12 cellular contexts compared by ENCODE assay signal in the genomic region with DNA sequence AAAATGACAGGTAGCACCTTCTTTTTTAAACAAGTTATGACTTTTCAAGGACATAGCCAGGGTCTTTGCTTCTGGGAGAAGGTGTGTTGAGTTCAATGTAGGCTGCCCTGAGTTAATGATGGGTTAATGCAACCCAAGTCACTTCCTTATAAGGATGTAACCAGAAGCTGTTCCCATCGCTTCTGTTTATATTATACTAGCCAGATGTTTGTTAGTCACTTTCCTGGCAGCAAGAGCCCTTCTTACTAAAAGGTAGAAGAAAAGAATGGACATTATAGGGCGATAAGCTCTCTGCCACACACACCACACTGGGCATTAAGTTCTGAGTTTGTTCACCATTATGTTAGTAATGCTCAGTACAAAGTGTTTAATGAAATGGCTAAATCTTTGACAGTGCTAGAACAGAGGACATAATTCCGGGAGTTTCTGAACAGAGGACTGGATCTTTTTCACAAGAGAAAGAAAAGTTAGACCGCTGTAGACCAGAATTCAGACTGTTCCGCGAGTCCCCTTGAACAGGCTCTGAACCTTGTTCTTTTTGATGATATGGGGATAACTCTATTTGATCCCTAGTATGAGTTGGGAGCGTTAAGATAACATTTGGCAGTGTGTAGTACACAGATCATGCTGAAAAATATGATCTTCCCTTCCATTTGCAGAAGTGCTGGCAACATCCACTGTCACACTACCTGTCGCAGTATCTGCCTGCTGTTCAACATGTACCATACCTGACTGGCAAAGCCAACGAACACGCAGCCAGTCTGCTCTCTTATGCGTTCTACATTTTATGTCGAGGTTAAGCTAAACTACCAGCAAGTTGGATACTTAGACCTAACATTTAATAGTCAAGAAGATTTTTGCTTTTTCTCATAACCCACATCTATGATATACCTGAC. TPM values are rescaled to one million over a fixed set of nuclear protein-coding genes. Genes with fewer than 3 reads are reported as not detected.
A peak's percentile ranks its signal among the peaks of the same experiment; 100 is the strongest.
DNase-seq lines count a peak whose midpoint lies in the region; ATAC-seq and TF ChIP-seq lines count a peak whose summit lies in the region.
"Had no signal": no experiment of that assay in that cellular context is flagged by ENCODE, and none has a peak within 500 bp of the region (broad histone marks: within the 10 kb centered on the region; RNA-seq: fewer than 3 reads in every experiment).

No MANE protein-coding gene starts in this region.

- H4K5ac ChIP-seq in mesendoderm (ENCODE audit: low read length) = no peak overlapping the region

- H3K27ac Mint-ChIP-seq in Calu3 (ENCODE audit: unreplicated experiment) = no peak overlapping the region
- H3K27ac Mint-ChIP-seq in CD4-positive, alpha-beta T cell = no peak overlapping the region
- H3K27ac Mint-ChIP-seq: effector memory CD8-positive, alpha-beta T cell; natural killer cell treated with Interleukin-12 subunit alpha and Interleukin-12 subunit beta and Interleukin-15 and Interleukin-18, amount 100 ng/mL, for 72 hours had no signal

- H3K23ac ChIP-seq in mesendoderm (ENCODE audit: low read length) = no peak overlapping the region

- no peaks in the 10 kb centered on the region for H3K27me3 Mint-ChIP-seq in Calu3 (ENCODE audit: unreplicated experiment)
- H3K27me3 Mint-ChIP-seq in CD4-positive, alpha-beta T cell = no peaks in the 10 kb centered on the region
- H3K27me3 Mint-ChIP-seq: effector memory CD8-positive, alpha-beta T cell; natural killer cell treated with Interleukin-12 subunit alpha and Interleukin-12 subunit beta and Interleukin-15 and Interleukin-18, amount 100 ng/mL, for 72 hours had no signal

- H3K4me2 ChIP-seq in mesendoderm (ENCODE audit: low read length) = no peak overlapping the region

- no peaks in the 10 kb centered on the region for H3K79me1 ChIP-seq in mesendoderm (ENCODE audit: low read length)

- no peak overlapping the region for H3K4me3 Mint-ChIP-seq in Calu3 (ENCODE audit: low read depth, unreplicated experiment)
- no peak overlapping the region for H3K4me3 Mint-ChIP-seq in CD4-positive, alpha-beta T cell
- H3K4me3 Mint-ChIP-seq: effector memory CD8-positive, alpha-beta T cell; natural killer cell treated with Interleukin-12 subunit alpha and Interleukin-12 subunit beta and Interleukin-15 and Interleukin-18, amount 100 ng/mL, for 72 hours had no signal

- no peaks in the 10 kb centered on the region for H3K36me3 Mint-ChIP-seq in Calu3 (ENCODE audit: insufficient read depth, unreplicated experiment)
- peaks cover 15% of the 10 kb centered on the region for H3K36me3 Mint-ChIP-seq in CD4-positive, alpha-beta T cell (ENCODE audit: low read depth)

- no peak overlapping the region for H2AK5ac ChIP-seq in mesendoderm (ENCODE audit: low read length)

- no peak overlapping the region for H3K18ac ChIP-seq in mesendoderm (ENCODE audit: low read length)

- no peak for DNase-seq in Calu3
- DNase-seq in NB4 (ENCODE audit: low read depth) = peak; percentile 14
- DNase-seq in colonic mucosa = no peak
- no peak for DNase-seq in D341Med (ENCODE audit: low spot score)
- DNase-seq in CD4-positive, alpha-beta T cell = no peak
- no peak for DNase-seq in mesendoderm
- DNase-seq: effector memory CD8-positive, alpha-beta T cell; GDM1 had no signal

- H2BK5ac ChIP-seq in mesendoderm (ENCODE audit: low read length) = no peak overlapping the region

- no peak for TF ChIP-seq POLR2A in NB4 (IDR thresholded peaks at IDR 0.05; ENCODE audit: extremely low read depth, insufficient read length)

- no peaks in the 10 kb centered on the region for H3K79me2 ChIP-seq in mesendoderm (ENCODE audit: control insufficient read depth, insufficient read depth, low read length)

- H3K4me1 ChIP-seq in colonic mucosa = no peaks in the 10 kb centered on the region
- H3K4me1 ChIP-seq in muscle layer of duodenum (ENCODE audit: control insufficient read depth in 1 of 2, insufficient read depth in 2 of 2, low read length in 2 of 2) = peaks cover 0 to 7% of the 10 kb centered on the region in 2 donors
- H3K4me1 ChIP-seq in mesendoderm (ENCODE audit: control insufficient read depth, low read depth, low read length) = no peaks in the 10 kb centered on the region

- H2BK15ac ChIP-seq in mesendoderm (replicated peaks; ENCODE audit: low read depth) = no peak overlapping the region

- no peak overlapping the region for H3K56ac ChIP-seq in mesendoderm (ENCODE audit: low read length)

- no peaks in the 10 kb centered on the region for H3K9me3 Mint-ChIP-seq in Calu3 (ENCODE audit: low read depth, unreplicated experiment)
- no peaks in the 10 kb centered on the region for H3K9me3 Mint-ChIP-seq in CD4-positive, alpha-beta T cell
- H3K9me3 Mint-ChIP-seq: effector memory CD8-positive, alpha-beta T cell; natural killer cell treated with Interleukin-12 subunit alpha and Interleukin-12 subunit beta and Interleukin-15 and Interleukin-18, amount 100 ng/mL, for 72 hours had no signal

- H3K9ac ChIP-seq in colonic mucosa (ENCODE audit: low read depth in 2 of 2, low read length in 2 of 2) (no peak overlapping the region), mesendoderm (ENCODE audit: low read length) (no peak overlapping the region)

- no CpG with 5 or more reads among the region's 12 CpGs for WGBS in mesendoderm (ENCODE audit: extremely low coverage, insufficient coverage, low lambda C conversion rate)

- POLR2A ChIA-PET in CD4-positive, alpha-beta T cell (lab: Charles Lee) = interaction anchor here (1.1 kb wide), 1 partner anchor 41 kb away, joined by 3 read pairs; a partner anchor contains a TSS

- CTCF ChIA-PET in Calu3 (lab: Charles Lee) = interaction anchor here (0.6 to 0.7 kb wide), 4 partner anchors 10 to 1184 kb away, joined by 3 to 5 read pairs (median 4); no protein-coding TSS in a partner anchor
- CTCF ChIA-PET in CD4-positive, alpha-beta T cell (lab: Charles Lee) = no interaction called here

- no peak overlapping the region for H3K4me3 ChIP-seq in NB4 (ENCODE audit: low read depth, low read length)
- H3K4me3 ChIP-seq in colonic mucosa = no peak overlapping the region
- H3K4me3 ChIP-seq in muscle layer of duodenum (ENCODE audit: low read depth in 1 of 2, low read length in 2 of 2) = peak overlapping the region in 1 of 2 donors; percentile 26
- H3K4me3 ChIP-seq in mesendoderm (ENCODE audit: low read length) = no peak overlapping the region

- H3K27ac ChIP-seq in colonic mucosa = peak overlapping the region; percentile 11
- peak overlapping the region; percentile 25 for H3K27ac ChIP-seq in muscle layer of duodenum (ENCODE audit: low read length)
- no peak overlapping the region for H3K27ac ChIP-seq in CD4-positive, alpha-beta T cell (ENCODE audit: low read depth, low read length)
- no peak overlapping the region for H3K27ac ChIP-seq in mesendoderm (ENCODE audit: low read depth, low read length)

- H2BK120ac ChIP-seq in mesendoderm (ENCODE audit: low read depth, low read length) = no peak overlapping the region

- no peak for ATAC-seq in HG03280 (IDR thresholded peaks at IDR 0.05; ENCODE audit: unreplicated experiment)
- no peak for ATAC-seq in CD4-positive, alpha-beta T cell (ENCODE audit: poor library complexity)
- ATAC-seq: effector memory CD8-positive, alpha-beta T cell; HepG2; natural killer cell treated with Interleukin-12 subunit alpha and Interleukin-12 subunit beta and Interleukin-15 and Interleukin-18, amount 100 ng/mL, for 72 hours had no signal

- BruUV-seq in Calu3 (replicated peaks; lab: Mats Ljungman, UMichigan) = TSS peak; percentile 42

- no peak overlapping the region for H4K8ac ChIP-seq in mesendoderm (ENCODE audit: low read depth, low read length)

- H3K4ac ChIP-seq in mesendoderm (ENCODE audit: low read depth, low read length) = no peak overlapping the region

- H3K4me1 Mint-ChIP-seq in Calu3 (ENCODE audit: low read depth, unreplicated experiment) = peaks cover 2% of the 10 kb centered on the region
- H3K4me1 Mint-ChIP-seq in CD4-positive, alpha-beta T cell (ENCODE audit: low read depth) = no peaks in the 10 kb centered on the region

- peaks cover 8% of the 10 kb centered on the region for H3K36me3 ChIP-seq in colonic mucosa
- peaks cover 6 to 19% of the 10 kb centered on the region in 2 donors for H3K36me3 ChIP-seq in muscle layer of duodenum (ENCODE audit: control insufficient read depth in 1 of 2, insufficient read depth in 2 of 2, low read length in 2 of 2)
- H3K36me3 ChIP-seq in mesendoderm (ENCODE audit: control insufficient read depth, insufficient read depth, low read length) = no peaks in the 10 kb centered on the region

- H3K27me3 ChIP-seq in colonic mucosa (no peaks in the 10 kb centered on the region), muscle layer of duodenum (ENCODE audit: low read depth, low read length) (no peaks in the 10 kb centered on the region), mesendoderm (ENCODE audit: insufficient read depth, low read length, poor library complexity) (no peaks in the 10 kb centered on the region)
- no peaks in the 10 kb centered on the region for H3K27me3 ChIP-seq in CD4-positive, alpha-beta T cell (ENCODE audit: control insufficient read depth, insufficient read depth, low read length)

- intact Hi-C loops in Calu3 (cut with micrococcal nuclease; ENCODE audit: unreplicated experiment) = no loop called here
- intact Hi-C loops in colonic mucosa (cut with DNase I) = no loop called here
- intact Hi-C loops in CD4-positive, alpha-beta T cell (cut with DNase I, micrococcal nuclease) = no loop called here

- no peak for TF ChIP-seq CTCF in Calu3 (IDR thresholded peaks at IDR 0.05; ENCODE audit: unreplicated experiment)
- no peak for TF ChIP-seq CTCF in NB4 (IDR thresholded peaks at IDR 0.05; ENCODE audit: low read depth, low read length)
- TF ChIP-seq CTCF in colonic mucosa (IDR thresholded peaks at IDR 0.05) = no peak
- TF ChIP-seq CTCF in CD4-positive, alpha-beta T cell (IDR thresholded peaks at IDR 0.05) = no peak

- H3K9me3 ChIP-seq in colonic mucosa (no peaks in the 10 kb centered on the region), muscle layer of duodenum (ENCODE audit: control insufficient read depth in 1 of 2, low read length in 2 of 2) (no peaks in the 10 kb centered on the region)
- no peaks in the 10 kb centered on the region for H3K9me3 ChIP-seq in CD4-positive, alpha-beta T cell (ENCODE audit: control insufficient read depth, low read length)

RNA-seq across cellular contexts. Expression of a gene that starts 41.0 kb away (rescaled TPM):
- 58.1 and 72.5 TPM in 2 replicates for total RNA-seq in Calu3 (2022)
- total RNA-seq in colonic mucosa = 10 to 100 TPM; 13.3 to 36.8 TPM
- total RNA-seq in CD4-positive, alpha-beta T cell = 10 to 100 TPM; 54.0 to 59.1 TPM
- 31.0 TPM for polyA plus RNA-seq in mesendoderm (2013, experiment 1 of 2)
- 31.1 TPM for polyA plus RNA-seq in mesendoderm (2013, experiment 2 of 2)

Comparison
In these comparisons a context has a peak if more than half of its experiments do, and no peak if none do; other contexts are left out.
1. H3K27ac ChIP-seq: peak in colonic mucosa (single experiment) and muscle layer of duodenum (single experiment); none in CD4-positive, alpha-beta T cell (single experiment) and mesendoderm (single experiment).